21 cellular contexts compared by ENCODE assay signal in genomic region chr19:38741670-38742069, GRCh38. TPM values are rescaled to one million over a fixed set of nuclear protein-coding genes. Genes with fewer than 3 reads are reported as not detected.
DNase-seq lines count a peak whose midpoint lies in the region; ATAC-seq, FAIRE-seq and TF ChIP-seq lines count a peak whose summit lies in the region.
"Had no signal": no experiment of that assay in that cellular context is flagged by ENCODE, and none has a peak within 500 bp of the region (broad histone marks: within the 10 kb centered on the region; RNA-seq: fewer than 3 reads in every experiment).

No MANE protein-coding gene starts in this region.

- no peak for FAIRE-seq in GM12891 (lab: Jason Lieb, UNC)
- FAIRE-seq: G401.6, GM18507 had no signal

- H3K4me1 ChIP-seq in neuronal stem cell (ENCODE audit: control insufficient read depth in 2 of 2, insufficient read depth in 1 of 2, low read depth in 1 of 2, low read length in 2 of 2) = peaks cover 0 to 5% of the 10 kb centered on the region in 2 donors

- peaks cover 0 to 15% (median 5%) of the 10 kb centered on the region in 3 experiments for H3K27me3 ChIP-seq in neuronal stem cell (ENCODE audit: control insufficient read depth in 3 of 3, insufficient read depth in 3 of 3, low read depth in 1 of 3, low read length in 3 of 3)

- no peaks in the 10 kb centered on the region for H3K9me3 ChIP-seq in neuronal stem cell (replicated peaks in 1 of 2; ENCODE audit: control insufficient read depth in 2 of 2, insufficient read depth in 1 of 2, low read depth in 1 of 2, low read length in 2 of 2)

- WGBS in neuronal stem cell (ENCODE audit: extremely low coverage in 2 of 2, insufficient read length in 2 of 2, insufficient replicate concordance in 1 of 2), 2 donors = no CpG with 5 or more reads among the region's 15 CpGs

- H3K14ac ChIP-seq in neuronal stem cell (ENCODE audit: low read length) = no peak overlapping the region

- H4K91ac ChIP-seq in neuronal stem cell (ENCODE audit: low read depth, low read length, poor library complexity) = no peak overlapping the region

- H3K23ac ChIP-seq in neuronal stem cell (ENCODE audit: low read depth, low read length, poor library complexity) = no peak overlapping the region

- H2AFZ ChIP-seq in neuronal stem cell (ENCODE audit: low read length) = no peak overlapping the region
- H2AFZ ChIP-seq: GM23248 had no signal

- CTCF ChIA-PET in Calu3 (lab: Charles Lee) = interaction anchor here (0.6 kb wide), 1 partner anchor 758 kb away, joined by 3 read pairs; no protein-coding TSS in a partner anchor

- H2BK15ac ChIP-seq in neuronal stem cell (ENCODE audit: low read length) = no peak overlapping the region

- no peaks in the 10 kb centered on the region for H3K9me3 Mint-ChIP-seq in Calu3 (ENCODE audit: low read depth, unreplicated experiment)
- no peaks in the 10 kb centered on the region for H3K9me3 Mint-ChIP-seq in activated T-cell treated with anti-CD3 and anti-CD28 coated beads, Interleukin-2, amount 50 U/mL, for 4 hours

- no peak overlapping the region for H4K8ac ChIP-seq in neuronal stem cell (ENCODE audit: low read depth, low read length)

- H3K4me1 Mint-ChIP-seq in Calu3 (ENCODE audit: low read depth, unreplicated experiment) = peaks cover 15% of the 10 kb centered on the region
- H3K4me1 Mint-ChIP-seq in activated T-cell treated with anti-CD3 and anti-CD28 coated beads, Interleukin-2, amount 50 U/mL, for 4 hours (ENCODE audit: low read depth) = peaks cover 18% of the 10 kb centered on the region

- H3K4me2 ChIP-seq in neuronal stem cell (ENCODE audit: insufficient read depth, low read length, poor library complexity, severe bottlenecking) = no peak overlapping the region

- no peak overlapping the region for H3K4me3 Mint-ChIP-seq in Calu3 (ENCODE audit: low read depth, unreplicated experiment)
- no peak overlapping the region for H3K4me3 Mint-ChIP-seq in activated T-cell treated with anti-CD3 and anti-CD28 coated beads, Interleukin-2, amount 50 U/mL, for 4 hours

- peak overlapping the region; percentile 11 for H3K27ac Mint-ChIP-seq in Calu3 (ENCODE audit: unreplicated experiment)

- no TSS peak for BruUV-seq in Calu3 (replicated peaks; lab: Mats Ljungman, UMichigan)

- no peak overlapping the region for H3K4me3 ChIP-seq in neuronal stem cell (ENCODE audit: low read length in 2 of 2)
- H3K4me3 ChIP-seq: GM23248 had no signal

- H3K18ac ChIP-seq in neuronal stem cell (ENCODE audit: low read length) = peak overlapping the region; percentile 3

- no peaks in the 10 kb centered on the region for H3K79me1 ChIP-seq in neuronal stem cell (ENCODE audit: low read depth, low read length)

- no peaks in the 10 kb centered on the region for H3K36me3 ChIP-seq in neuronal stem cell (replicated peaks in 1 of 2; ENCODE audit: control insufficient read depth in 2 of 2, insufficient read depth in 2 of 2, low read length in 2 of 2)

- H2BK12ac ChIP-seq in neuronal stem cell (ENCODE audit: low read length) = no peak overlapping the region

- no peak for ATAC-seq in activated T-cell treated with anti-CD3 and anti-CD28 coated beads, Interleukin-2, amount 50 U/mL, for 4 hours
- ATAC-seq: HCT116, Panc1, Right ventricle myocardium inferior had no signal

- no peak overlapping the region for H2AK5ac ChIP-seq in neuronal stem cell (ENCODE audit: low read depth, low read length)

- no peak overlapping the region for H2BK5ac ChIP-seq in neuronal stem cell (ENCODE audit: low read length)

- no peak overlapping the region for H3K9ac ChIP-seq in neuronal stem cell (ENCODE audit: low read depth, low read length, poor library complexity)
- H3K9ac ChIP-seq: GM23248 had no signal

- H2BK120ac ChIP-seq in neuronal stem cell (ENCODE audit: low read depth, low read length) = no peak overlapping the region

- intact Hi-C loops in Calu3 (cut with micrococcal nuclease; ENCODE audit: unreplicated experiment) = no loop called here

- H3K27ac ChIP-seq in neuronal stem cell (replicated peaks; ENCODE audit: low read length) = no peak overlapping the region
- H3K27ac ChIP-seq: C4-2B, GM23248, HL-60 had no signal

- no peaks in the 10 kb centered on the region for H3K27me3 Mint-ChIP-seq in Calu3 (ENCODE audit: unreplicated experiment)
- peaks cover 2% of the 10 kb centered on the region for H3K27me3 Mint-ChIP-seq in activated T-cell treated with anti-CD3 and anti-CD28 coated beads, Interleukin-2, amount 50 U/mL, for 4 hours (ENCODE audit: low read depth)

- TF ChIP-seq POLR2A in GM12891 (IDR thresholded peaks at IDR 0.05; ENCODE audit: low read depth, low read length) = no peak

- H3K4ac ChIP-seq in neuronal stem cell (ENCODE audit: low read length) = no peak overlapping the region

- DNase-seq in Calu3 = no peak
- peak; percentile 5 for DNase-seq in GM12891 (ENCODE audit: insufficient read length, low spot score)
- DNase-seq in astrocyte of the hippocampus (ENCODE audit: low read depth, low spot score) = peak; percentile 2
- DNase-seq in neuronal stem cell (ENCODE audit: low spot score) = no peak
- DNase-seq in activated T-cell treated with anti-CD3 and anti-CD28 coated beads, Interleukin-2, amount 50 U/mL, for 4 hours = no peak
- DNase-seq in NCI-H774 (lab: John Stamatoyannopoulos, UW) = no peak
- DNase-seq in EL = no peak
- DNase-seq: DMS53, GM23248, KG1, NCI-H146, NCI-H2081, NCI-H510A treated with DMSO at 0.1 percent for 48 hours had no signal

- peaks cover 51% of the 10 kb centered on the region for H3K36me3 Mint-ChIP-seq in Calu3 (ENCODE audit: insufficient read depth, unreplicated experiment)
- H3K36me3 Mint-ChIP-seq in activated T-cell treated with anti-CD3 and anti-CD28 coated beads, Interleukin-2, amount 50 U/mL, for 4 hours (ENCODE audit: insufficient read depth) = peaks cover 2% of the 10 kb centered on the region

- TF ChIP-seq CTCF in Calu3 (IDR thresholded peaks at IDR 0.05; ENCODE audit: unreplicated experiment) = no peak

TF ChIP-seq in GM12891, 5 proteins besides CTCF, POLR2A, EP300 and RAD21:
- no peak for TF ChIP-seq POU2F2 (IDR thresholded peaks at IDR 0.05; ENCODE audit: low read depth, low read length)
- no peak for TF ChIP-seq PAX5 (IDR thresholded peaks at IDR 0.05; ENCODE audit: insufficient read depth, low read length, severe bottlenecking)

RNA-seq across cellular contexts. Expression of gene CAPN12, which starts 2.6 kb away (rescaled TPM):
- 14.5 and 14.7 TPM in 2 replicates for total RNA-seq in Calu3 (2022)
- polyA plus RNA-seq in GM12891 (2012; ENCODE audit: low read depth, missing spikeins) = 5.3 TPM
- 5.6 TPM for polyA plus RNA-seq in neuronal stem cell (2013, experiment 1 of 2)
- 5.2 TPM for polyA plus RNA-seq in neuronal stem cell (2013, experiment 2 of 2)
- 1 to 10 TPM in 2 of 3 donors, under 1 TPM in 1; 0.99 to 1.1 (median 1.0) TPM for total RNA-seq in activated T-cell treated with anti-CD3 and anti-CD28 coated beads, Interleukin-2, amount 50 U/mL, for 4 hours
- total RNA-seq: Right ventricle myocardium inferior had no signal

RNA-seq across cellular contexts. Expression of gene LGALS7, which starts 31.6 kb away (rescaled TPM):
- not detected in 2 replicates for total RNA-seq in Calu3 (2022)
- polyA plus RNA-seq in GM12891 (2012; ENCODE audit: low read depth, missing spikeins) = not detected
- 0.18 TPM for polyA plus RNA-seq in neuronal stem cell (2013, experiment 1 of 2)
- polyA plus RNA-seq in neuronal stem cell (2013, experiment 2 of 2) = not detected
- not detected for total RNA-seq in activated T-cell treated with anti-CD3 and anti-CD28 coated beads, Interleukin-2, amount 50 U/mL, for 4 hours
- total RNA-seq: A673, GM23248, Right ventricle myocardium inferior had no signal
- polyA plus RNA-seq: GM23248 had no signal

RNA-seq across cellular contexts. Expression of gene LGALS7B, which starts 47.3 kb away (rescaled TPM):
- 3.2 and 4.8 TPM in 2 replicates for total RNA-seq in Calu3 (2022)
- polyA plus RNA-seq in GM12891 (2012; ENCODE audit: low read depth, missing spikeins) = 0.51 TPM
- polyA plus RNA-seq in neuronal stem cell (2013, experiment 1 of 2) = not detected
- not detected for polyA plus RNA-seq in neuronal stem cell (2013, experiment 2 of 2)
- total RNA-seq in activated T-cell treated with anti-CD3 and anti-CD28 coated beads, Interleukin-2, amount 50 U/mL, for 4 hours = not detected
- total RNA-seq: A673, GM23248, Right ventricle myocardium inferior had no signal
- polyA plus RNA-seq: GM23248 had no signal

Comparison
In these comparisons a context has a peak if more than half of its experiments do, and no peak if none do; other contexts are left out.
1. DNase-seq: peak in GM12891 (single experiment) and astrocyte of the hippocampus (single experiment); none in Calu3 (single experiment), neuronal stem cell (single experiment), activated T-cell treated with anti-CD3 and anti-CD28 coated beads, Interleukin-2, amount 50 U/mL, for 4 hours (single experiment), NCI-H774 (single experiment) and EL (single experiment).